In genomic region chr5:68381909-68382308, GRCh38 we compare ENCODE assay signal across 17 cellular contexts.
DNase-seq lines count a peak whose midpoint lies in the region; ATAC-seq and TF ChIP-seq lines count a peak whose summit lies in the region.
"Had no signal": no experiment of that assay in that cellular context is flagged by ENCODE, and none has a peak within 500 bp of the region (broad histone marks: within the 10 kb centered on the region; RNA-seq: fewer than 3 reads in every experiment).

No MANE protein-coding gene starts in this region.

- ATAC-seq in activated T-cell treated with anti-CD3 and anti-CD28 coated beads, Interleukin-2, amount 50 U/mL, for 72 hours (replicated peaks in 1 of 2): no peak
- no peak for ATAC-seq in HG02884 (IDR thresholded peaks at IDR 0.05; ENCODE audit: unreplicated experiment)
- ATAC-seq: naive thymus-derived CD8-positive, alpha-beta T cell had no signal

- peak in 1 of 2 donors; percentile 55 for TF ChIP-seq EP300 in tibial nerve (IDR thresholded peaks at IDR 0.05)

- H3K9me3 Mint-ChIP-seq in activated T-cell treated with anti-CD3 and anti-CD28 coated beads, Interleukin-2, amount 50 U/mL, for 72 hours: peaks cover 4 to 6% of the 10 kb centered on the region in 2 donors
- H3K9me3 Mint-ChIP-seq in activated T-cell treated with anti-CD3 and anti-CD28 coated beads, Interleukin-2, amount 50 U/mL, for 24 hours: peaks cover 3% of the 10 kb centered on the region
- H3K9me3 Mint-ChIP-seq in activated CD4-positive, alpha-beta memory T cell treated with anti-CD3 and anti-CD28 coated beads for 36 hours: no peaks in the 10 kb centered on the region
- H3K9me3 Mint-ChIP-seq: activated naive CD4-positive, alpha-beta T cell treated with anti-CD3 and anti-CD28 coated beads for 36 hours had no signal

- H3K36me3 Mint-ChIP-seq in activated T-cell treated with anti-CD3 and anti-CD28 coated beads, Interleukin-2, amount 50 U/mL, for 72 hours (ENCODE audit: insufficient read depth in 2 of 2): peaks cover 4 to 6% of the 10 kb centered on the region in 2 donors
- H3K36me3 Mint-ChIP-seq in activated T-cell treated with anti-CD3 and anti-CD28 coated beads, Interleukin-2, amount 50 U/mL, for 24 hours (ENCODE audit: low read depth): no peaks in the 10 kb centered on the region
- H3K36me3 Mint-ChIP-seq in activated CD4-positive, alpha-beta memory T cell treated with anti-CD3 and anti-CD28 coated beads for 36 hours: no peaks in the 10 kb centered on the region
- H3K36me3 Mint-ChIP-seq: naive thymus-derived CD8-positive, alpha-beta T cell had no signal

- intact Hi-C loops in activated CD4-positive, alpha-beta memory T cell treated with anti-CD3 and anti-CD28 coated beads for 36 hours (cut with micrococcal nuclease): loop anchor here (1.0 to 5.0 kb wide), 3 partner anchors 13 to 53 kb away; no protein-coding TSS in a partner anchor

- H3K27ac ChIP-seq in tibial nerve: peak overlapping the region in 1 of 4 donors; percentile 44
- H3K27ac ChIP-seq: brain microvascular endothelial cell, SJCRH30 had no signal

- no peaks in the 10 kb centered on the region for H3K4me1 ChIP-seq in tibial nerve

- no peaks in the 10 kb centered on the region for H3K36me3 ChIP-seq in tibial nerve
- H3K36me3 ChIP-seq: brain microvascular endothelial cell, SJCRH30 had no signal

- peak overlapping the region; percentile 59 for H3K27ac Mint-ChIP-seq in activated T-cell treated with anti-CD3 and anti-CD28 coated beads, Interleukin-2, amount 50 U/mL, for 72 hours
- H3K27ac Mint-ChIP-seq in activated T-cell treated with anti-CD3 and anti-CD28 coated beads, Interleukin-2, amount 50 U/mL, for 24 hours: no peak overlapping the region
- peak overlapping the region; percentile 14 for H3K27ac Mint-ChIP-seq in activated CD4-positive, alpha-beta memory T cell treated with anti-CD3 and anti-CD28 coated beads for 36 hours
- H3K27ac Mint-ChIP-seq: activated naive CD4-positive, alpha-beta T cell treated with anti-CD3 and anti-CD28 coated beads for 36 hours had no signal

- peaks cover 5% of the 10 kb centered on the region for H3K27me3 Mint-ChIP-seq in activated T-cell treated with anti-CD3 and anti-CD28 coated beads, Interleukin-2, amount 50 U/mL, for 72 hours (ENCODE audit: low read depth)
- no peaks in the 10 kb centered on the region for H3K27me3 Mint-ChIP-seq in activated T-cell treated with anti-CD3 and anti-CD28 coated beads, Interleukin-2, amount 50 U/mL, for 24 hours
- H3K27me3 Mint-ChIP-seq in activated CD4-positive, alpha-beta memory T cell treated with anti-CD3 and anti-CD28 coated beads for 36 hours: no peaks in the 10 kb centered on the region
- H3K27me3 Mint-ChIP-seq: naive thymus-derived CD8-positive, alpha-beta T cell had no signal

- TF ChIP-seq POLR2A in tibial nerve (IDR thresholded peaks at IDR 0.05): no peak

- CTCF ChIA-PET in activated CD4-positive, alpha-beta memory T cell treated with anti-CD3 and anti-CD28 coated beads for 36 hours (lab: Charles Lee): no interaction called here

- WGBS in tibial nerve, 2 donors: 71% methylated on average over 3 of the region's 3 CpGs

- peak overlapping the region in 1 of 2 donors; percentile 35 for H3K4me3 Mint-ChIP-seq in activated T-cell treated with anti-CD3 and anti-CD28 coated beads, Interleukin-2, amount 50 U/mL, for 72 hours
- H3K4me3 Mint-ChIP-seq in activated T-cell treated with anti-CD3 and anti-CD28 coated beads, Interleukin-2, amount 50 U/mL, for 24 hours: no peak overlapping the region
- no peak overlapping the region for H3K4me3 Mint-ChIP-seq in activated CD4-positive, alpha-beta memory T cell treated with anti-CD3 and anti-CD28 coated beads for 36 hours
- H3K4me3 Mint-ChIP-seq: activated naive CD4-positive, alpha-beta T cell treated with anti-CD3 and anti-CD28 coated beads for 36 hours had no signal

- DNase-seq in activated T-cell treated with anti-CD3 and anti-CD28 coated beads, Interleukin-2, amount 50 U/mL, for 72 hours: no peak
- DNase-seq in activated T-cell treated with anti-CD3 and anti-CD28 coated beads, Interleukin-2, amount 50 U/mL, for 24 hours: no peak
- no peak for DNase-seq in activated CD4-positive, alpha-beta memory T cell treated with anti-CD3 and anti-CD28 coated beads for 36 hours
- DNase-seq in kidney tubule cell (ENCODE audit: low spot score) (peak; percentile 27), tibial nerve (ENCODE audit: low spot score in 2 of 2) (peak; percentile 13 to 35), NCI-H187 (lab: John Stamatoyannopoulos, UW) (no peak), RKO (ENCODE audit: low spot score) (no peak)
- DNase-seq: activated naive CD4-positive, alpha-beta T cell treated with anti-CD3 and anti-CD28 coated beads for 36 hours; brain microvascular endothelial cell; COR-L47; effector CD8-positive, alpha-beta T cell; naive thymus-derived CD8-positive, alpha-beta T cell; NCI-H2081 treated with DMSO at 0.1 percent for 48 hours; NCI-H526; OCI-M1; SJCRH30 had no signal

- H3K4me1 Mint-ChIP-seq in activated T-cell treated with anti-CD3 and anti-CD28 coated beads, Interleukin-2, amount 50 U/mL, for 72 hours (ENCODE audit: low read depth): peaks cover 67% of the 10 kb centered on the region
- H3K4me1 Mint-ChIP-seq in activated T-cell treated with anti-CD3 and anti-CD28 coated beads, Interleukin-2, amount 50 U/mL, for 24 hours (ENCODE audit: low read depth): peaks cover 63% of the 10 kb centered on the region
- H3K4me1 Mint-ChIP-seq in activated CD4-positive, alpha-beta memory T cell treated with anti-CD3 and anti-CD28 coated beads for 36 hours (ENCODE audit: low read depth): peaks cover 66% of the 10 kb centered on the region

- H3K27me3 ChIP-seq in tibial nerve: no peaks in the 10 kb centered on the region
- H3K27me3 ChIP-seq: brain microvascular endothelial cell, SJCRH30 had no signal

- POLR2A ChIA-PET in activated CD4-positive, alpha-beta memory T cell treated with anti-CD3 and anti-CD28 coated beads for 36 hours (lab: Charles Lee): no interaction called here

- no peaks in the 10 kb centered on the region for H3K9me3 ChIP-seq in tibial nerve
- H3K9me3 ChIP-seq: SJCRH30 had no signal

- no peak for TF ChIP-seq CTCF in tibial nerve (IDR thresholded peaks at IDR 0.05)

- no peak overlapping the region for H3K4me3 ChIP-seq in tibial nerve
- H3K4me3 ChIP-seq: SJCRH30 had no signal

Comparison
In these comparisons a context has a peak if more than half of its experiments do, and no peak if none do; other contexts are left out.
1. DNase-seq: peak in kidney tubule cell (single experiment) and tibial nerve (2 of 2); none in activated T-cell treated with anti-CD3 and anti-CD28 coated beads, Interleukin-2, amount 50 U/mL, for 72 hours (0 of 2), activated T-cell treated with anti-CD3 and anti-CD28 coated beads, Interleukin-2, amount 50 U/mL, for 24 hours (single experiment), activated CD4-positive, alpha-beta memory T cell treated with anti-CD3 and anti-CD28 coated beads for 36 hours (single experiment), NCI-H187 (0 of 2) and RKO (single experiment).